13 cellular contexts compared by ENCODE assay signal in the genomic region with DNA sequence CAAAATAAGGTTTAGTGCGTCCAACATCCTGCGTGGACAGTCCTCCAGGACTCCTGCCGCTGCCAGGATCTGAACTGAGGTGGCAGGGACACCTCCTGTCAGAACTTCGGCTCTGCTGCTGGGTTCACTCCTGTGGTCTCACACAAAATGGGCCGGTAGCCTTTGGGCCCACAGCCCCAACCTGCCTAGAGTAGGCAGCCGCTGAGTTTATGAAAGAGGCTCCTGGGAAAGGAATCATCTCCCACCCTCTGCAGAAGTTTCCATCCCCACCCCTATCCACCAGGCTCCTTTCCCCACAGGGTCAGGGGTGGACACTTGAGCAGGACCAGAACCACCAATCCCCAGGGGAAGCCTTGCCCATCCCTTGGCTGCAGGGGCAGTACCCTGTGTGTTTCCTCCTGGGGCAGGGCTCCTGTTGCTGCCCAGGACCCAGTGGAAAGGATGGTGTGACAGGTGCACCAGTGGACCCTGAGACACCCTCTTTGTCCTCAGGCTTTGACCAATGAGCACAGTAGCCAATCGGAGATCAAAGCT. TPM values are rescaled to one million over a fixed set of nuclear protein-coding genes. Genes with fewer than 3 reads are reported as not detected.
DNase-seq lines count a peak whose midpoint lies in the region; ATAC-seq, FAIRE-seq and TF ChIP-seq lines count a peak whose summit lies in the region.
"Had no signal": no experiment of that assay in that cellular context is flagged by ENCODE, and none has a peak within 500 bp of the region (broad histone marks: within the 10 kb centered on the region; RNA-seq: fewer than 3 reads in every experiment).

No MANE protein-coding gene starts in this region.

- TF ChIP-seq POLR2A in vagina (IDR thresholded peaks at IDR 0.05) = no peak

- no peak for ATAC-seq in stimulated activated naive CD8-positive, alpha-beta T cell treated with anti-CD3 and anti-CD28 coated beads, Interleukin-15, Interleukin-2, amounts not matched to agents 100 U/mL and 50 U/mL, for 24 hours

- FAIRE-seq in GM19239 (lab: Jason Lieb, UNC) = no peak
- FAIRE-seq: colon, RCC 7860 had no signal

- H3K4me3 ChIP-seq in colonic mucosa (no peak overlapping the region), vagina (no peak overlapping the region)
- H3K4me3 ChIP-seq: tibial nerve had no signal

- peak overlapping the region; percentile 9 for H3K27ac ChIP-seq in colonic mucosa
- H3K27ac ChIP-seq in vagina = peak overlapping the region; percentile 2

- no peaks in the 10 kb centered on the region for H3K36me3 ChIP-seq in colonic mucosa
- peaks cover 0 to 8% of the 10 kb centered on the region in 2 donors for H3K36me3 ChIP-seq in vagina

- in situ Hi-C loops in KBM-7 (cut with MboI; ENCODE audit: low pct_unique_long_range_greater_than_20kb, low sequenced_read_pairs) = no loop called here

- no peak overlapping the region for H3K4me3 Mint-ChIP-seq in stimulated activated naive CD8-positive, alpha-beta T cell treated with anti-CD3 and anti-CD28 coated beads, Interleukin-15, Interleukin-2, amounts not matched to agents 100 ng/mL and 50 ng/mL, for 24 hours
- peak overlapping the region; percentile 60 to 73 (median 68) for H3K4me3 Mint-ChIP-seq in nephron

- peaks cover 22% of the 10 kb centered on the region for H3K27me3 ChIP-seq in colonic mucosa
- no peaks in the 10 kb centered on the region for H3K27me3 ChIP-seq in vagina

- H3K4me1 ChIP-seq in colonic mucosa = peaks cover 12% of the 10 kb centered on the region
- H3K4me1 ChIP-seq in vagina = peaks cover 51% of the 10 kb centered on the region

- H3K9ac ChIP-seq in colonic mucosa (ENCODE audit: low read depth in 2 of 2, low read length in 2 of 2) = peak overlapping the region in 1 of 2 donors; percentile 26

- TF ChIP-seq CTCF in colonic mucosa (IDR thresholded peaks at IDR 0.05) (no peak), nephron (IDR thresholded peaks at IDR 0.05; ENCODE audit: unreplicated experiment in 3 of 3) (no peak), vagina (IDR thresholded peaks at IDR 0.05) (no peak)

- H3K9me3 ChIP-seq in colonic mucosa (no peaks in the 10 kb centered on the region), vagina (no peaks in the 10 kb centered on the region)
- H3K9me3 ChIP-seq: tibial nerve had no signal

- no peak for DNase-seq in stimulated activated naive CD8-positive, alpha-beta T cell treated with anti-CD3 and anti-CD28 coated beads, Interleukin-15, Interleukin-2, amounts not matched to agents 100 U/mL and 50 U/mL, for 24 hours
- no peak for DNase-seq in colonic mucosa
- no peak for DNase-seq in vagina (ENCODE audit: extremely low spot score in 2 of 2)
- no peak for DNase-seq in KBM-7
- no peak for DNase-seq in cerebellar nuclear complex (lab: John Stamatoyannopoulos, UW)
- DNase-seq in GM19239 (ENCODE audit: insufficient read length, low spot score) = no peak
- DNase-seq: stimulated activated CD4-positive, alpha-beta T cell treated with anti-CD3 and anti-CD28 coated beads, Interleukin-4, amount 100 ng/mL, for 24 hours had no signal

- peaks cover 13% of the 10 kb centered on the region for H3K36me3 Mint-ChIP-seq in stimulated activated naive CD8-positive, alpha-beta T cell treated with anti-CD3 and anti-CD28 coated beads, Interleukin-15, Interleukin-2, amounts not matched to agents 100 ng/mL and 50 ng/mL, for 24 hours (ENCODE audit: low read depth)
- H3K36me3 Mint-ChIP-seq in nephron (ENCODE audit: low read depth) = peaks cover 3% of the 10 kb centered on the region

- H3K27ac Mint-ChIP-seq in stimulated activated naive CD8-positive, alpha-beta T cell treated with anti-CD3 and anti-CD28 coated beads, Interleukin-15, Interleukin-2, amounts not matched to agents 100 ng/mL and 50 ng/mL, for 24 hours = peak overlapping the region; percentile 59
- peak overlapping the region; percentile 93 to 97 (median 93) for H3K27ac Mint-ChIP-seq in nephron

- intact Hi-C loops in colonic mucosa (cut with DNase I) = no loop called here
- intact Hi-C loops in vagina (cut with DNase I) = no loop called here

- H3K9me3 Mint-ChIP-seq in stimulated activated naive CD8-positive, alpha-beta T cell treated with anti-CD3 and anti-CD28 coated beads, Interleukin-15, Interleukin-2, amounts not matched to agents 100 ng/mL and 50 ng/mL, for 24 hours = no peaks in the 10 kb centered on the region
- H3K9me3 Mint-ChIP-seq in nephron = no peaks in the 10 kb centered on the region
- H3K9me3 Mint-ChIP-seq: IgD-negative memory B cell had no signal

- peaks cover 36% of the 10 kb centered on the region for H3K4me1 Mint-ChIP-seq in stimulated activated naive CD8-positive, alpha-beta T cell treated with anti-CD3 and anti-CD28 coated beads, Interleukin-15, Interleukin-2, amounts not matched to agents 100 ng/mL and 50 ng/mL, for 24 hours (ENCODE audit: low read depth)
- peaks cover 35% of the 10 kb centered on the region for H3K4me1 Mint-ChIP-seq in nephron

- no peaks in the 10 kb centered on the region for H3K27me3 Mint-ChIP-seq in stimulated activated naive CD8-positive, alpha-beta T cell treated with anti-CD3 and anti-CD28 coated beads, Interleukin-15, Interleukin-2, amounts not matched to agents 100 ng/mL and 50 ng/mL, for 24 hours
- H3K27me3 Mint-ChIP-seq in nephron (ENCODE audit: low read depth) = no peaks in the 10 kb centered on the region
- H3K27me3 Mint-ChIP-seq: IgD-negative memory B cell had no signal

RNA-seq across cellular contexts. Expression of gene ABHD16B, which starts 2.1 kb away (rescaled TPM):
- total RNA-seq in colonic mucosa (not detected), vagina (not detected)
- total RNA-seq: tibial nerve had no signal

RNA-seq across cellular contexts. Expression of gene TPD52L2, which starts 5.8 kb away (rescaled TPM):
- total RNA-seq in colonic mucosa = 10 to 100 TPM; 54.0 to 66.1 TPM
- total RNA-seq in vagina = 90.1 TPM

RNA-seq across cellular contexts. Expression of gene ZBTB46, which starts 28.2 kb away (rescaled TPM):
- total RNA-seq in colonic mucosa = 1 to 10 TPM; 2.1 to 3.2 TPM
- 7.4 TPM for total RNA-seq in vagina

RNA-seq across cellular contexts. Expression of gene DNAJC5, which starts 35.7 kb away (rescaled TPM):
- total RNA-seq in colonic mucosa (10 to 100 TPM; 58.9 to 63.9 TPM), vagina (25.8 TPM)
